ENCODE assay signal across 9 cellular contexts in genomic region chr6:136526196-136526930, GRCh38. TPM values are rescaled to one million over a fixed set of nuclear protein-coding genes. Genes with fewer than 3 reads are reported as not detected.
DNase-seq lines count a peak whose midpoint lies in the region; ATAC-seq and TF ChIP-seq lines count a peak whose summit lies in the region.
"Had no signal": no experiment of that assay in that cellular context is flagged by ENCODE, and none has a peak within 500 bp of the region (broad histone marks: within the 10 kb centered on the region; RNA-seq: fewer than 3 reads in every experiment).

No MANE protein-coding gene starts in this region.

- H3K4me2 ChIP-seq in Loucy (ENCODE audit: low read depth, low read length, poor library complexity, severe bottlenecking), result no peak overlapping the region

- H3K27ac Mint-ChIP-seq in activated CD4-positive, alpha-beta memory T cell treated with anti-CD3 and anti-CD28 coated beads for 36 hours, result no peak overlapping the region
- H3K27ac Mint-ChIP-seq: IgD-negative memory B cell had no signal

- peaks cover 17% of the 10 kb centered on the region for H3K4me1 Mint-ChIP-seq in activated CD4-positive, alpha-beta memory T cell treated with anti-CD3 and anti-CD28 coated beads for 36 hours (ENCODE audit: low read depth)

- H3K4me3 ChIP-seq in Loucy (ENCODE audit: low read length, poor library complexity, severe bottlenecking) (no peak overlapping the region), epithelial cell of proximal tubule (ENCODE audit: low read depth, low read length) (no peak overlapping the region), upper lobe of right lung (no peak overlapping the region)

- H3K27me3 ChIP-seq in Loucy (ENCODE audit: insufficient read depth, low read length, poor library complexity, severe bottlenecking), result no peaks in the 10 kb centered on the region
- H3K27me3 ChIP-seq in upper lobe of right lung, result no peaks in the 10 kb centered on the region

- DNase-seq in DMS53 (lab: John Stamatoyannopoulos, UW) (peak; percentile 84), epithelial cell of proximal tubule (ENCODE audit: low read depth) (no peak), myocyte (ENCODE audit: low read depth) (peak; percentile 26), upper lobe of right lung (peak; percentile 76)
- peak; percentile 59 for DNase-seq in activated CD4-positive, alpha-beta memory T cell treated with anti-CD3 and anti-CD28 coated beads for 36 hours

- H3K9me2 ChIP-seq in Loucy (replicated peaks; ENCODE audit: low read depth, low read length), result no peaks in the 10 kb centered on the region

- H3K9me3 Mint-ChIP-seq in activated CD4-positive, alpha-beta memory T cell treated with anti-CD3 and anti-CD28 coated beads for 36 hours, result no peaks in the 10 kb centered on the region
- H3K9me3 Mint-ChIP-seq: IgD-negative memory B cell had no signal

- no peaks in the 10 kb centered on the region for H3K36me3 Mint-ChIP-seq in activated CD4-positive, alpha-beta memory T cell treated with anti-CD3 and anti-CD28 coated beads for 36 hours

- H3K4me1 ChIP-seq in Loucy (ENCODE audit: insufficient read depth, low read length, poor library complexity, severe bottlenecking) (no peaks in the 10 kb centered on the region), upper lobe of right lung (no peaks in the 10 kb centered on the region)

- CTCF ChIA-PET in activated CD4-positive, alpha-beta memory T cell treated with anti-CD3 and anti-CD28 coated beads for 36 hours (lab: Charles Lee), result interaction anchor here (0.6 to 1.2 kb wide), 4 partner anchors 21 to 119 kb away, joined by 3 to 6 read pairs (median 3); partner anchors contain the start of gene MAP7

- POLR2A ChIA-PET in activated CD4-positive, alpha-beta memory T cell treated with anti-CD3 and anti-CD28 coated beads for 36 hours (lab: Charles Lee), result no interaction called here

- no peak overlapping the region for H3K27ac ChIP-seq in upper lobe of right lung

- intact Hi-C loops in activated CD4-positive, alpha-beta memory T cell treated with anti-CD3 and anti-CD28 coated beads for 36 hours (cut with micrococcal nuclease), result no loop called here
- intact Hi-C loops in upper lobe of right lung (cut with DNase I), result no loop called here

- H3K27me3 Mint-ChIP-seq in activated CD4-positive, alpha-beta memory T cell treated with anti-CD3 and anti-CD28 coated beads for 36 hours, result peaks cover 5% of the 10 kb centered on the region

- ATAC-seq in upper lobe of right lung, result peak; percentile 90
- no peak for ATAC-seq in GM21619 (IDR thresholded peaks at IDR 0.05; ENCODE audit: unreplicated experiment)
- ATAC-seq in GM19328 (IDR thresholded peaks at IDR 0.05; ENCODE audit: unreplicated experiment), result no peak

- peak overlapping the region; percentile 12; the same call in 1 of the 2 replicates for H2AFZ ChIP-seq in Loucy (ENCODE audit: low read length)

- H3K4me3 Mint-ChIP-seq in activated CD4-positive, alpha-beta memory T cell treated with anti-CD3 and anti-CD28 coated beads for 36 hours, result no peak overlapping the region

- H3K9me3 ChIP-seq in Loucy (ENCODE audit: insufficient read depth, low read depth, low read length) (no peaks in the 10 kb centered on the region), upper lobe of right lung (no peaks in the 10 kb centered on the region)

- H3K79me2 ChIP-seq in Loucy (ENCODE audit: insufficient read depth, low read length), result no peaks in the 10 kb centered on the region

- no peaks in the 10 kb centered on the region for H3F3A ChIP-seq in Loucy (ENCODE audit: low read depth)

- TF ChIP-seq CTCF in Loucy (conservative IDR thresholded peaks at IDR 0.05; ENCODE audit: low read length), result no peak
- peak; percentile 47 for TF ChIP-seq CTCF in epithelial cell of proximal tubule (conservative IDR thresholded peaks at IDR 0.05; ENCODE audit: low read depth, low read length)
- TF ChIP-seq CTCF in upper lobe of right lung (IDR thresholded peaks at IDR 0.05), result peak; percentile 29

- no peak overlapping the region for H3K9ac ChIP-seq in Loucy (ENCODE audit: low read depth, low read length, poor library complexity, severe bottlenecking)

- H3K36me3 ChIP-seq in Loucy (ENCODE audit: insufficient read depth, low read length) (no peaks in the 10 kb centered on the region), upper lobe of right lung (no peaks in the 10 kb centered on the region)

- H4K20me1 ChIP-seq in Loucy (ENCODE audit: insufficient read depth, low read length, poor library complexity, severe bottlenecking), result no peaks in the 10 kb centered on the region

RNA-seq across cellular contexts. Expression of gene MAP7, which starts 23.9 kb away (rescaled TPM):
- total RNA-seq in activated CD4-positive, alpha-beta memory T cell treated with anti-CD3 and anti-CD28 coated beads for 36 hours, result 1 to 10 TPM; 1.2 to 1.3 TPM
- total RNA-seq in epithelial cell of proximal tubule, result 12.9 and 16.1 TPM in 2 replicates
- 0.40 and 0.52 TPM in 2 replicates for total RNA-seq in myocyte
- polyA plus RNA-seq in myocyte (2012), result 0.28 TPM
- total RNA-seq in upper lobe of right lung, result 23.2 TPM
